1 cellular context compared by ENCODE assay signal in genomic region chr15:76060098-76060989, GRCh38.
TF ChIP-seq lines count a peak whose summit lies in the region.

No MANE protein-coding gene starts in this region.

TF ChIP-seq in WTC11, 78 proteins besides CTCF, POLR2A, EP300 and RAD21 (continued from another document):
- TF ChIP-seq, protein P1, sequence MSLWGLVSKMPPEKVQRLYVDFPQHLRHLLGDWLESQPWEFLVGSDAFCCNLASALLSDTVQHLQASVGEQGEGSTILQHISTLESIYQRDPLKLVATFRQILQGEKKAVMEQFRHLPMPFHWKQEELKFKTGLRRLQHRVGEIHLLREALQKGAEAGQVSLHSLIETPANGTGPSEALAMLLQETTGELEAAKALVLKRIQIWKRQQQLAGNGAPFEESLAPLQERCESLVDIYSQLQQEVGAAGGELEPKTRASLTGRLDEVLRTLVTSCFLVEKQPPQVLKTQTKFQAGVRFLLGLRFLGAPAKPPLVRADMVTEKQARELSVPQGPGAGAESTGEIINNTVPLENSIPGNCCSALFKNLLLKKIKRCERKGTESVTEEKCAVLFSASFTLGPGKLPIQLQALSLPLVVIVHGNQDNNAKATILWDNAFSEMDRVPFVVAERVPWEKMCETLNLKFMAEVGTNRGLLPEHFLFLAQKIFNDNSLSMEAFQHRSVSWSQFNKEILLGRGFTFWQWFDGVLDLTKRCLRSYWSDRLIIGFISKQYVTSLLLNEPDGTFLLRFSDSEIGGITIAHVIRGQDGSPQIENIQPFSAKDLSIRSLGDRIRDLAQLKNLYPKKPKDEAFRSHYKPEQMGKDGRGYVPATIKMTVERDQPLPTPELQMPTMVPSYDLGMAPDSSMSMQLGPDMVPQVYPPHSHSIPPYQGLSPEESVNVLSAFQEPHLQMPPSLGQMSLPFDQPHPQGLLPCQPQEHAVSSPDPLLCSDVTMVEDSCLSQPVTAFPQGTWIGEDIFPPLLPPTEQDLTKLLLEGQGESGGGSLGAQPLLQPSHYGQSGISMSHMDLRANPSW (CRISPR knock-in tag; conservative IDR thresholded peaks at IDR 0.05; ENCODE audit: low read depth) = no peak
